Comparison of ENCODE assay signal across 17 cellular contexts in the genomic region with DNA sequence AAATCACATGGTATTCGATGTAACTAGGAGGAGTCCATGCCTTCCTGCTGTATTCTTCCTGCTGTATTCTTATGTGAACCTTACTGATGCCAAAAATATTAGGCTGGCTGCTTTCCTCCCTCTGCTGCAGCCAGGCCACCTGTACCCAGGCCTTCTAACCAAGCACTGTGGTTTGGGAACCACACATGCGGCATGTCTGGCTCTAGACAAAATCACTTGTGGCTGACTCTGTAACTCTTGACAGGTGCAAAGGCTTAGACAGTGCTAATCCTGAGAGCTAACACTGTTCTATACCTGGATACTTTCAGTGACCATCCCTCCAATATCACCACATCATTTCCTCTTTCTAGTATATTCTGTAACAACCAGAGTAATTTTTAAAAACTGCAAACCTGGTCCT.
A peak's percentile ranks its signal among the peaks of the same experiment; 100 is the strongest.
DNase-seq lines count a peak whose midpoint lies in the region; ATAC-seq and TF ChIP-seq lines count a peak whose summit lies in the region.
"Had no signal": no experiment of that assay in that cellular context is flagged by ENCODE, and none has a peak within 500 bp of the region (broad histone marks: within the 10 kb centered on the region; RNA-seq: fewer than 3 reads in every experiment).

No MANE protein-coding gene starts in this region.

- H3K9me3 ChIP-seq in MM.1S (replicated peaks; ENCODE audit: insufficient read depth, low read length) (no peaks in the 10 kb centered on the region), left lung (peaks cover 0 to 2% of the 10 kb centered on the region in 2 donors)

- H3K27ac ChIP-seq in MM.1S (ENCODE audit: low read length) (peak overlapping the region; percentile 90), left lung (no peak overlapping the region)

- H3K27me3 ChIP-seq in MM.1S (replicated peaks; ENCODE audit: insufficient read depth, low read length): no peaks in the 10 kb centered on the region
- H3K27me3 ChIP-seq in left lung: no peaks in the 10 kb centered on the region

- peaks cover 41% of the 10 kb centered on the region for H3K79me2 ChIP-seq in MM.1S (ENCODE audit: low read length)

- H3K36me3 ChIP-seq in MM.1S (replicated peaks; ENCODE audit: insufficient read depth, low read length) (0 out of 2 replicates have a peak, but pooled peaks cover 9% of the 10 kb centered on the region), left lung (no peaks in the 10 kb centered on the region)

- H3F3A ChIP-seq in MM.1S (ENCODE audit: insufficient read depth, low read length): peaks cover 60% of the 10 kb centered on the region

- H4K20me1 ChIP-seq in MM.1S (ENCODE audit: insufficient read depth, low read length): no peaks in the 10 kb centered on the region

- H3K4me2 ChIP-seq in MM.1S (ENCODE audit: low read depth, low read length): peak overlapping the region; percentile 74
- H3K4me2 ChIP-seq: GM23338 had no signal

- peaks cover 79% of the 10 kb centered on the region for H3K4me1 ChIP-seq in MM.1S (ENCODE audit: low read length)
- no peaks in the 10 kb centered on the region for H3K4me1 ChIP-seq in left lung

- H3K4me3 ChIP-seq in MM.1S (ENCODE audit: low read length) (peak overlapping the region; percentile 23), left lung (no peak overlapping the region)
- H3K4me3 ChIP-seq: GM12878, GM23338 had no signal

- intact Hi-C loops in left lung (cut with DNase I): no loop called here

- no peak overlapping the region for H2AFZ ChIP-seq in MM.1S (ENCODE audit: low read length)
- H2AFZ ChIP-seq: GM23338 had no signal

- DNase-seq in NCI-H82 (lab: John Stamatoyannopoulos, UW) (peak; percentile 4), NCI-H82 treated with DMSO at 0.1 percent for 48 hours (lab: John Stamatoyannopoulos, UW; ENCODE audit: unreplicated experiment) (no peak), MM.1S (peak; percentile 99), myocyte (ENCODE audit: low read depth) (peak; percentile 7), left lung (no peak)
- DNase-seq: C1 segment of cervical spinal cord; Calu3; CD4-positive, alpha-beta memory T cell; COR-L47; DMS53; EL; GDM1; H9 had no signal

- no peaks in the 10 kb centered on the region for H3K9me2 ChIP-seq in MM.1S (replicated peaks; ENCODE audit: insufficient read depth, low read length)

- TF ChIP-seq CTCF in MM.1S (IDR thresholded peaks at IDR 0.05; ENCODE audit: low read length) (no peak), left lung (IDR thresholded peaks at IDR 0.05) (no peak)

- peak overlapping the region; percentile 68 for H3K9ac ChIP-seq in MM.1S (ENCODE audit: low read length)

- ATAC-seq in left lung (no peak), GM18873 (IDR thresholded peaks at IDR 0.05; ENCODE audit: low FRiP score, unreplicated experiment) (no peak)
- ATAC-seq: GM12878, GM23338, HCT116 had no signal

Comparison
In these comparisons a context has a peak if more than half of its experiments do, and no peak if none do; other contexts are left out.
1. DNase-seq: peak in NCI-H82 (single experiment), MM.1S (single experiment) and myocyte (single experiment); none in NCI-H82 treated with DMSO at 0.1 percent for 48 hours (single experiment) and left lung (0 of 2).